29 cellular contexts compared by ENCODE assay signal in genomic region chr10:48794074-48794473, GRCh38.
"Had no signal": no experiment of that assay in that cellular context is flagged by ENCODE, and none has a peak within 500 bp of the region (broad histone marks: within the 10 kb centered on the region; RNA-seq: fewer than 3 reads in every experiment).

No MANE protein-coding gene starts in this region.

- H3K27ac ChIP-seq: brain microvascular endothelial cell, KMS-11, SJSA1 had no signal

- H3K27me3 ChIP-seq: brain microvascular endothelial cell, MG63, SJSA1 had no signal

- H3K36me3 ChIP-seq: brain microvascular endothelial cell, MG63, SJSA1 had no signal

- H3K4me3 ChIP-seq: MG63, SJSA1 had no signal

- H3K9ac ChIP-seq: KMS-11 had no signal

- H3K9me3 ChIP-seq: MG63, SJSA1 had no signal

- FAIRE-seq: astrocyte had no signal

- ATAC-seq: activated CD4-positive, CD25-positive, alpha-beta regulatory T cell treated with anti-CD3 and anti-CD28 coated beads, Interleukin-2, amount 50 U/mL, for 24 hours; activated CD8-positive, alpha-beta T cell treated with anti-CD3 and anti-CD28 coated beads for 36 hours; activated naive CD4-positive, alpha-beta T cell treated with anti-CD3 and anti-CD28 coated beads, Interleukin-2, amount 50 U/mL, for 72 hours; activated naive CD8-positive, alpha-beta T cell treated with anti-CD3 and anti-CD28 coated beads, Interleukin-2, amount 50 U/mL, for 24 hours; activated T-cell treated with anti-CD3 and anti-CD28 coated beads, Interleukin-2, amount 50 U/mL, for 4 hours; Panc1; SK-N-SH treated with all-trans-retinoic acid at 6 μM for 48 hours had no signal

- DNase-seq: activated CD4-positive, alpha-beta T cell treated with anti-CD3 and anti-CD28 coated beads for 4 hours; activated CD8-positive, alpha-beta T cell treated with anti-CD3 and anti-CD28 coated beads for 36 hours; activated effector memory CD4-positive, alpha-beta T cell treated with anti-CD3 and anti-CD28 coated beads, Interleukin-2, amount 50 U/mL, for 16 hours; activated naive CD4-positive, alpha-beta T cell treated with Interleukin-2 at 50 U/mL for 16 hours; activated naive CD8-positive, alpha-beta T cell treated with anti-CD3 and anti-CD28 coated beads, Interleukin-2, amount 50 U/mL, for 24 hours; activated T-cell treated with anti-CD3 and anti-CD28 coated beads, Interleukin-2, amount 50 U/mL, for 4 hours; amniotic stem cell; brain microvascular endothelial cell; caudate nucleus; MG63; MV-4-11; NCI-H1092 treated with DMSO at 0.1 percent for 48 hours; NCI-H1436; NCI-H1694 treated with DMSO at 0.1 percent for 48 hours; NCI-H2029 treated with DMSO at 0.1 percent for 48 hours; NCI-H446; NCI-H524 treated with DMSO at 0.1 percent for 48 hours; NCI-H774; NK-92 treated with Interleukin-12 subunit alpha and Interleukin-12 subunit beta, amount 100 ng/mL, for 24 hours; OCI-M1; RPMI8226; SHP77 had no signal

- H3K4me2 ChIP-seq: KMS-11 had no signal
